ENCODE assay signal across 17 cellular contexts in genomic region chr11:45722144-45722543, GRCh38. TPM values are rescaled to one million over a fixed set of nuclear protein-coding genes. Genes with fewer than 3 reads are reported as not detected.
"Had no signal": no experiment of that assay in that cellular context is flagged by ENCODE, and none has a peak within 500 bp of the region (broad histone marks: within the 10 kb centered on the region; RNA-seq: fewer than 3 reads in every experiment).

No MANE protein-coding gene starts in this region.

- H3K36me3 Mint-ChIP-seq: activated naive CD8-positive, alpha-beta T cell; immature natural killer cell; natural killer cell treated with Interleukin-12 subunit alpha and Interleukin-12 subunit beta and Interleukin-15 and Interleukin-18, amount 100 ng/mL, for 72 hours had no signal

- H3K4me1 ChIP-seq: body of pancreas, colonic mucosa, right lobe of liver, suprapubic skin, upper lobe of left lung had no signal

- H3K27ac Mint-ChIP-seq: activated CD8-positive, alpha-beta T cell treated with anti-CD3 and anti-CD28 coated beads for 36 hours; activated naive CD8-positive, alpha-beta T cell; immature natural killer cell; natural killer cell treated with Interleukin-12 subunit alpha and Interleukin-12 subunit beta and Interleukin-15 and Interleukin-18, amount 100 ng/mL, for 72 hours; stimulated activated naive CD8-positive, alpha-beta T cell treated with anti-CD3 and anti-CD28 coated beads, Interleukin-15, Interleukin-2, amounts not matched to agents 100 ng/mL and 50 ng/mL, for 24 hours had no signal

- H3K9me3 ChIP-seq: body of pancreas, colonic mucosa, right lobe of liver, suprapubic skin, upper lobe of left lung had no signal

- H3K4me3 Mint-ChIP-seq: activated CD8-positive, alpha-beta T cell treated with anti-CD3 and anti-CD28 coated beads for 36 hours; activated naive CD8-positive, alpha-beta T cell; immature natural killer cell; natural killer cell treated with Interleukin-12 subunit alpha and Interleukin-12 subunit beta and Interleukin-15 and Interleukin-18, amount 100 ng/mL, for 72 hours; stimulated activated naive CD8-positive, alpha-beta T cell treated with anti-CD3 and anti-CD28 coated beads, Interleukin-15, Interleukin-2, amounts not matched to agents 100 ng/mL and 50 ng/mL, for 24 hours had no signal

- H3K27me3 Mint-ChIP-seq: activated CD8-positive, alpha-beta T cell treated with anti-CD3 and anti-CD28 coated beads for 36 hours had no signal

- H3K9me3 Mint-ChIP-seq: activated CD8-positive, alpha-beta T cell treated with anti-CD3 and anti-CD28 coated beads for 36 hours; immature natural killer cell; natural killer cell treated with Interleukin-12 subunit alpha and Interleukin-12 subunit beta and Interleukin-15 and Interleukin-18, amount 100 ng/mL, for 72 hours; stimulated activated naive CD8-positive, alpha-beta T cell treated with anti-CD3 and anti-CD28 coated beads, Interleukin-15, Interleukin-2, amounts not matched to agents 100 ng/mL and 50 ng/mL, for 24 hours had no signal

- H3K27ac ChIP-seq: body of pancreas, colonic mucosa, right lobe of liver, suprapubic skin, upper lobe of left lung had no signal

- H3K36me3 ChIP-seq: colonic mucosa, right lobe of liver, suprapubic skin, upper lobe of left lung had no signal

- H3K27me3 ChIP-seq: body of pancreas, colonic mucosa, right lobe of liver, suprapubic skin, upper lobe of left lung had no signal

- H3K4me3 ChIP-seq: body of pancreas, colonic mucosa, right lobe of liver, suprapubic skin, upper lobe of left lung had no signal

- DNase-seq: activated CD4-positive, alpha-beta T cell treated with anti-CD3 and anti-CD28 coated beads for 48 hours; activated CD8-positive, alpha-beta T cell treated with anti-CD3 and anti-CD28 coated beads for 36 hours; activated gamma-delta T cell; activated T-cell treated with anti-CD3 and anti-CD28 coated beads, Interleukin-2, amount 50 U/mL, for 48 hours; amygdala; body of pancreas; caudate nucleus; colonic mucosa; immature natural killer cell; mesenchymal stem cell; right lobe of liver; T-helper 2 cell; upper lobe of left lung had no signal

- H3K4me1 Mint-ChIP-seq: immature natural killer cell had no signal

RNA-seq across cellular contexts. Expression of gene CHST1, which starts 56.7 kb away (rescaled TPM):
- total RNA-seq: activated CD8-positive, alpha-beta T cell treated with anti-CD3 and anti-CD28 coated beads for 36 hours; natural killer cell treated with Interleukin-12 subunit alpha and Interleukin-12 subunit beta and Interleukin-15 and Interleukin-18, amount 100 ng/mL, for 72 hours had no signal
